ENCODE assay signal across 11 cellular contexts in the genomic region with DNA sequence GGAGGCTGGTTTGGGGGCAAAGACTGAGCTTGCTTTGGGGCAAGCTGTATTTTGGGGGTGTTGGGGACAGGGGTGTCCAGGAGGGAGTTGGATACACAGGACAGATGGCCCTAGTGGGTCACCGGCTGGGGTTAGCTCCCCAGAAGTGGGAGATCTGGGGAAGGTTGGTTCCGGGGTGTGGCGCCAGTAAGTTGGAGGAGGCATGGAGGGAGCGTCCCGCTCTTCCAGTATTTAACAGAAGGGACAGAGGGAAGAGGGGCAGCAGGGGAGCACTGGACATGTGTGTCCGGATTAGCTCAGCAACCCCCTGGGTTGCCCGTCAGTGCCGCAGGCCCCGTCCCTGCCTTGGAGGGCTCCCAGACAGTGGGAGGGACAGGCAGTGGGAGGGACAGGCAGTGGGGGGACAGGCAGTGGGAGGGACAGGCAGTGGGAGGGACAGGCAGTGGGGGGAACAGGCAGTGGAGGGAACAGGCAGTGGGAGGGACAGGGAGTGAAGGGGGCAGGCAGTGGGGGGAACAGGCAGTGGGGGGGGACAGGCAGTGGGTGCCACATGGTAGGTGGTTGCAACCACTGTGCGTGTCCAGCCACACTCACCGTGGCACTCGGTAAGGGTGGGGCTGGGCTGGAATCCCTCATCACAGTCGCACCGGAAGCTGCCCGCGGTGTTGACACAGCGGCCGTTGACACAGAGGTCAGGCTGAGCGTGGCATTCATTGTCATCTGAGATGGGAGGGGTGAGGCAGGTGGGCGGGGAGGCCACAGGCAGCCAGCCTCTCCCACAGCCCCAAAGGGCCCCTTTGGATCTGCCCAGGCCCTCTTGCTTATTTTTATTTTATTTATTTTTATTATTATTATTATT. TPM values are rescaled to one million over a fixed set of nuclear protein-coding genes. Genes with fewer than 3 reads are reported as not detected.
DNase-seq lines count a peak whose midpoint lies in the region; ATAC-seq lines count a peak whose summit lies in the region.
"Had no signal": no experiment of that assay in that cellular context is flagged by ENCODE, and none has a peak within 500 bp of the region (broad histone marks: within the 10 kb centered on the region; RNA-seq: fewer than 3 reads in every experiment).

No MANE protein-coding gene starts in this region.

- no peak for ATAC-seq in GM21528 (IDR thresholded peaks at IDR 0.05; ENCODE audit: low FRiP score, unreplicated experiment)
- no peak for ATAC-seq in HG03108 (IDR thresholded peaks at IDR 0.05; ENCODE audit: unreplicated experiment)

- DNase-seq in HK-2 (ENCODE audit: unreplicated experiment) (peak; percentile 46), NCI-H774 (lab: John Stamatoyannopoulos, UW) (peak; percentile 49), dermis microvascular lymphatic vessel endothelial cell (ENCODE audit: low read depth in 2 of 2) (peak; percentile 40 to 48), retina (peak; percentile 67), GM19240 (ENCODE audit: insufficient read length, low spot score) (no peak)
- DNase-seq: activated T-cell treated with anti-CD3 and anti-CD28 coated beads for 4 hours, NCI-H526 treated with DMSO at 0.1 percent for 48 hours had no signal

RNA-seq across cellular contexts. Expression of a gene that starts 33.3 kb away (rescaled TPM):
- not detected in 2 replicates for total RNA-seq in dermis microvascular lymphatic vessel endothelial cell
- total RNA-seq: LHCN-M2, skeletal muscle tissue had no signal
